8 cellular contexts compared by ENCODE assay signal in genomic region chr11:75576445-75577049, GRCh38. TPM values are rescaled to one million over a fixed set of nuclear protein-coding genes. Genes with fewer than 3 reads are reported as not detected.
DNase-seq lines count a peak whose midpoint lies in the region; ATAC-seq and TF ChIP-seq lines count a peak whose summit lies in the region.

No MANE protein-coding gene starts in this region.

- H3K27me3 ChIP-seq in osteoblast (ENCODE audit: insufficient read depth, low read length), result no peaks in the 10 kb centered on the region

- no peak overlapping the region for H3K27ac ChIP-seq in osteoblast (ENCODE audit: low read depth, low read length)

- peak; percentile 70 for DNase-seq in M059J (ENCODE audit: low read depth)
- DNase-seq in choroid plexus epithelial cell (ENCODE audit: low read depth), result peak; percentile 78
- DNase-seq in osteoblast (ENCODE audit: insufficient read length, low spot score, missing footprints), result peak; percentile 94
- DNase-seq in superior temporal gyrus (ENCODE audit: extremely low spot score), result no peak
- no peak for DNase-seq in NCI-H187 (lab: John Stamatoyannopoulos, UW)
- no peak for DNase-seq in NCI-H1417 (lab: John Stamatoyannopoulos, UW)
- no peak for DNase-seq in OCI-M2 (lab: John Stamatoyannopoulos, UW; ENCODE audit: unreplicated experiment)

- no peak overlapping the region for H3K4me2 ChIP-seq in osteoblast (ENCODE audit: insufficient read depth, low read length)

- peaks cover 6% of the 10 kb centered on the region for H3K4me1 ChIP-seq in osteoblast (ENCODE audit: insufficient read depth, low read length)

- H3K9me3 ChIP-seq in osteoblast (ENCODE audit: low read depth, low read length), result no peaks in the 10 kb centered on the region

- H3K79me2 ChIP-seq in osteoblast (ENCODE audit: insufficient read depth, low read length), result peaks cover 8% of the 10 kb centered on the region

- peaks cover 26% of the 10 kb centered on the region for H4K20me1 ChIP-seq in osteoblast (ENCODE audit: insufficient read depth, low read length)

- TF ChIP-seq CTCF in choroid plexus epithelial cell (conservative IDR thresholded peaks at IDR 0.05; ENCODE audit: low read depth, low read length), result no peak
- TF ChIP-seq CTCF in osteoblast (IDR thresholded peaks at IDR 0.05; ENCODE audit: extremely low read depth, low read depth, low read length), result no peak

- H3K36me3 ChIP-seq in osteoblast (ENCODE audit: insufficient read depth, low read length), result peaks cover 32% of the 10 kb centered on the region

- peak; percentile 54 for ATAC-seq in GM19043 (IDR thresholded peaks at IDR 0.05; ENCODE audit: low read depth, unreplicated experiment)

- no peak overlapping the region for H3K4me3 ChIP-seq in choroid plexus epithelial cell (ENCODE audit: low read depth, low read length)
- no peak overlapping the region for H3K4me3 ChIP-seq in osteoblast (ENCODE audit: insufficient read depth, low read length)

- no peak overlapping the region for H2AFZ ChIP-seq in osteoblast (ENCODE audit: low read length)

RNA-seq across cellular contexts. Expression of gene SERPINH1, which starts 14.5 kb away (rescaled TPM):
- 369 and 512 TPM in 2 replicates for total RNA-seq in M059J (2014; rRNA removed; shearing (Covaris generic))
- total RNA-seq in osteoblast, result 1,145 and 1,318 TPM in 2 replicates

RNA-seq across cellular contexts. Expression of gene GDPD5, which starts 50.8 kb away (rescaled TPM):
- 8.0 and 13.8 TPM in 2 replicates for total RNA-seq in M059J (2014; rRNA removed; shearing (Covaris generic))
- total RNA-seq in osteoblast, result 13.4 and 14.1 TPM in 2 replicates

Comparison
In these comparisons a context has a peak if more than half of its experiments do, and no peak if none do; other contexts are left out.
1. DNase-seq: peak in M059J (single experiment), choroid plexus epithelial cell (single experiment) and osteoblast (single experiment); none in superior temporal gyrus (single experiment), NCI-H187 (0 of 2), NCI-H1417 (0 of 3) and OCI-M2 (single experiment).